ENCODE assay signal across 10 cellular contexts in genomic region chrX:129755779-129756650, GRCh38. TPM values are rescaled to one million over a fixed set of nuclear protein-coding genes. Genes with fewer than 3 reads are reported as not detected.
DNase-seq lines count a peak whose midpoint lies in the region; ATAC-seq lines count a peak whose summit lies in the region.
"Had no signal": no experiment of that assay in that cellular context is flagged by ENCODE, and none has a peak within 500 bp of the region (broad histone marks: within the 10 kb centered on the region; RNA-seq: fewer than 3 reads in every experiment).

No MANE protein-coding gene starts in this region.

- H3K27me3 Mint-ChIP-seq in activated naive CD8-positive, alpha-beta T cell treated with anti-CD3 and anti-CD28 coated beads for 36 hours, result no peaks in the 10 kb centered on the region
- H3K27me3 Mint-ChIP-seq in stimulated activated naive CD8-positive, alpha-beta T cell treated with anti-CD3 and anti-CD28 coated beads, Interleukin-15, amount 100 ng/mL, for 72 hours, result no peaks in the 10 kb centered on the region

- H3K36me3 Mint-ChIP-seq in activated naive CD8-positive, alpha-beta T cell treated with anti-CD3 and anti-CD28 coated beads for 36 hours, result no peaks in the 10 kb centered on the region

- peak overlapping the region; percentile 45 for H3K4me3 Mint-ChIP-seq in activated naive CD8-positive, alpha-beta T cell treated with anti-CD3 and anti-CD28 coated beads for 36 hours
- H3K4me3 Mint-ChIP-seq in stimulated activated naive CD8-positive, alpha-beta T cell treated with anti-CD3 and anti-CD28 coated beads, Interleukin-15, amount 100 ng/mL, for 72 hours, result peak overlapping the region; percentile 71 to 81

- H3K27ac Mint-ChIP-seq in activated naive CD8-positive, alpha-beta T cell treated with anti-CD3 and anti-CD28 coated beads for 36 hours, result peak overlapping the region; percentile 58
- peak overlapping the region; percentile 91 to 97 for H3K27ac Mint-ChIP-seq in stimulated activated naive CD8-positive, alpha-beta T cell treated with anti-CD3 and anti-CD28 coated beads, Interleukin-15, amount 100 ng/mL, for 72 hours

- DNase-seq in activated naive CD4-positive, alpha-beta T cell treated with Interleukin-2 at 50 U/mL for 16 hours, result peak; percentile 16
- no peak for DNase-seq in activated naive CD4-positive, alpha-beta T cell (lab: John Stamatoyannopoulos, UW)
- DNase-seq in KBM-7 (peak; percentile 72), cerebellum (ENCODE audit: low spot score) (no peak)
- DNase-seq in activated naive CD8-positive, alpha-beta T cell treated with anti-CD3 and anti-CD28 coated beads for 36 hours, result no peak
- DNase-seq in stimulated activated naive CD8-positive, alpha-beta T cell treated with anti-CD3 and anti-CD28 coated beads, Interleukin-15, amount 100 ng/mL, for 72 hours, result peak in 1 of 2 donors; percentile 36
- DNase-seq: islet precursor cell; NK-92 treated with Interleukin-12 subunit alpha and Interleukin-12 subunit beta, amount 100 ng/mL, for 24 hours had no signal

- peaks cover 40% of the 10 kb centered on the region for H3K4me1 Mint-ChIP-seq in activated naive CD8-positive, alpha-beta T cell treated with anti-CD3 and anti-CD28 coated beads for 36 hours
- peaks cover 73% of the 10 kb centered on the region for H3K4me1 Mint-ChIP-seq in stimulated activated naive CD8-positive, alpha-beta T cell treated with anti-CD3 and anti-CD28 coated beads, Interleukin-15, amount 100 ng/mL, for 72 hours

- H3K9me3 Mint-ChIP-seq in activated naive CD8-positive, alpha-beta T cell treated with anti-CD3 and anti-CD28 coated beads for 36 hours, result no peaks in the 10 kb centered on the region
- no peaks in the 10 kb centered on the region for H3K9me3 Mint-ChIP-seq in stimulated activated naive CD8-positive, alpha-beta T cell treated with anti-CD3 and anti-CD28 coated beads, Interleukin-15, amount 100 ng/mL, for 72 hours

- in situ Hi-C loops in KBM-7 (cut with MboI; ENCODE audit: low pct_unique_long_range_greater_than_20kb, low sequenced_read_pairs), result no loop called here

- ATAC-seq in stimulated activated naive CD8-positive, alpha-beta T cell treated with anti-CD3 and anti-CD28 coated beads, Interleukin-15, amount 100 ng/mL, for 72 hours, result peak; percentile 68
- ATAC-seq in HG03521 (IDR thresholded peaks at IDR 0.05; ENCODE audit: unreplicated experiment) (no peak), GM21619 (IDR thresholded peaks at IDR 0.05; ENCODE audit: unreplicated experiment) (no peak)

RNA-seq across cellular contexts. Expression of gene XPNPEP2, which starts 17.2 kb away (rescaled TPM):
- under 1 TPM; 0.12 to 0.32 TPM for total RNA-seq in activated naive CD8-positive, alpha-beta T cell treated with anti-CD3 and anti-CD28 coated beads for 36 hours
- 1.5 TPM for total RNA-seq in cerebellum

RNA-seq across cellular contexts. Expression of gene SASH3, which starts 23.7 kb away (rescaled TPM):
- total RNA-seq in activated naive CD8-positive, alpha-beta T cell treated with anti-CD3 and anti-CD28 coated beads for 36 hours, result 100 to 1,000 TPM; 121 to 123 TPM
- total RNA-seq in cerebellum, result 1.8 TPM

Comparison
In these comparisons a context has a peak if more than half of its experiments do, and no peak if none do; other contexts are left out.
1. DNase-seq: peak in activated naive CD4-positive, alpha-beta T cell treated with Interleukin-2 at 50 U/mL for 16 hours (single experiment) and KBM-7 (single experiment); none in activated naive CD4-positive, alpha-beta T cell (0 of 4), activated naive CD8-positive, alpha-beta T cell treated with anti-CD3 and anti-CD28 coated beads for 36 hours (single experiment) and cerebellum (single experiment).
2. RNA of gene SASH3, which starts 23.7 kb away (total RNA-seq): 121 to 123 TPM in activated naive CD8-positive, alpha-beta T cell treated with anti-CD3 and anti-CD28 coated beads for 36 hours; 1.8 TPM in cerebellum (single experiment); every median in the first group is over 10 times any median in the second.